In the genomic region with DNA sequence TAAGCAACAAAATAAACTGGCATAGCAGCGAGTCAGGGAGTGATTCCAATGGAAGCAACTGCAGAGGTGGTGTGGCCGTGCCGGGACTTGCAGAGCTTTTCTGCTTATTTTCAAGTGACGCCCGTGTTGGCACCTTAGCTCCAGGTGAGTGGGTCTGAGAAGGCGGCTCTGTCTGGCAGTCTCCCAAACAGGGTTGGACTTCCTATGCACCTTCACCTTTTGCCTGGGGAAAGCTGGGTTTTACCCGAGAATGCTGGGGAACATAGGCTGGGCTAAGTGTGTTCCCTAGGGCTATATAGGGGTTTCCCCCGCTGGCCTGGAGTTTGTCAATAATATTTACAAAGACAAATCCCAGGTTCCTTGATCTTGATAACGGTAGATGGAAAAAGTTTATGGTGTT, we compare ENCODE assay signal across 21 cellular contexts.
DNase-seq lines count a peak whose midpoint lies in the region; ATAC-seq and TF ChIP-seq lines count a peak whose summit lies in the region.
"Had no signal": no experiment of that assay in that cellular context is flagged by ENCODE, and none has a peak within 500 bp of the region (broad histone marks: within the 10 kb centered on the region; RNA-seq: fewer than 3 reads in every experiment).

No MANE protein-coding gene starts in this region.

- no peak for TF ChIP-seq POLR2A in prostate gland (IDR thresholded peaks at IDR 0.05)

- no peak overlapping the region for H3K9ac ChIP-seq in PC-3 (ENCODE audit: low read length)

- H3K4me1 ChIP-seq in PC-3 (ENCODE audit: insufficient read depth, low read length) (no peaks in the 10 kb centered on the region), prostate gland (replicated peaks) (no peaks in the 10 kb centered on the region)
- H3K4me1 ChIP-seq: body of pancreas, HAP-1 had no signal

- H3K9me3 ChIP-seq in PC-3 (ENCODE audit: low read length) (peaks cover 9% of the 10 kb centered on the region; the same call in 1 of the 2 replicates), prostate gland (no peaks in the 10 kb centered on the region)
- H3K9me3 ChIP-seq: body of pancreas, HAP-1 had no signal

- TF ChIP-seq CTCF in PC-3 (conservative IDR thresholded peaks at IDR 0.05; ENCODE audit: low read depth, low read length) (no peak), prostate gland (IDR thresholded peaks at IDR 0.05) (peak in 1 of 4 experiments; percentile 32), natural killer cell (IDR thresholded peaks at IDR 0.05) (no peak), GM10248 (IDR thresholded peaks at IDR 0.05; ENCODE audit: control extremely low read depth, extremely low read depth, low read depth, missing control alignments) (no peak)

- CTCF ChIA-PET in PC-3 (lab: Charles Lee) = interaction anchor here (0.6 kb wide), 1 partner anchor 27 kb away, joined by 3 read pairs; no protein-coding TSS in a partner anchor
- CTCF ChIA-PET in GM10248 (lab: Yijun Ruan, JAX) = interaction anchor here (1.0 kb wide), 1 partner anchor 11 kb away, joined by 3 read pairs; no protein-coding TSS in a partner anchor

- no peaks in the 10 kb centered on the region for H3K27me3 Mint-ChIP-seq in natural killer cell (ENCODE audit: low read depth in 2 of 2)
- H3K27me3 Mint-ChIP-seq: activated CD8-positive, alpha-beta T cell treated with anti-CD3 and anti-CD28 coated beads for 36 hours; activated naive CD8-positive, alpha-beta T cell treated with anti-CD3 and anti-CD28 coated beads for 36 hours; dendritic cell treated with granulocyte-macrophage colony-stimulating factor and Interleukin-4, amounts not matched to agents 40 ng/mL and 50 ng/mL, for 4 days; natural killer cell treated with Interleukin-12 subunit alpha and Interleukin-12 subunit beta and Interleukin-15 and Interleukin-18, amount 100 ng/mL, for 72 hours had no signal

- peak overlapping the region; percentile 69 for H2AFZ ChIP-seq in PC-3 (ENCODE audit: low read length)

- H3K79me2 ChIP-seq in PC-3 (ENCODE audit: low read length) = no peaks in the 10 kb centered on the region

- H3K27me3 ChIP-seq in PC-3 (ENCODE audit: low read length) (no peaks in the 10 kb centered on the region), prostate gland (replicated peaks; ENCODE audit: insufficient read depth) (no peaks in the 10 kb centered on the region)
- H3K27me3 ChIP-seq: body of pancreas had no signal

- DNase-seq in HT-29 (ENCODE audit: low spot score) (peak; percentile 66), PC-3 (peak; percentile 33), prostate gland (ENCODE audit: low spot score) (peak; percentile 92), natural killer cell (no peak), foreskin melanocyte (no peak), GM10248 (ENCODE audit: extremely low spot score) (no peak), HuH-7.5 (ENCODE audit: low spot score) (no peak)
- DNase-seq: activated CD8-positive, alpha-beta T cell treated with anti-CD3 and anti-CD28 coated beads for 36 hours; activated naive CD8-positive, alpha-beta T cell treated with anti-CD3 and anti-CD28 coated beads for 36 hours; activated T-cell treated with anti-CD3 and anti-CD28 coated beads, Interleukin-2, amount 50 U/mL, for 72 hours; EL; NCI-H2171; SIG-M5; stimulated activated CD4-positive, alpha-beta T cell treated with anti-CD3 and anti-CD28 coated beads, Interleukin-4, amount 100 ng/mL, for 24 hours had no signal

- H3K4me3 ChIP-seq in PC-3 (ENCODE audit: low read length) (peak overlapping the region; percentile 26; the same call in 1 of the 2 replicates), prostate gland (no peak overlapping the region)
- H3K4me3 ChIP-seq: body of pancreas, HAP-1, skin epidermis had no signal

- H3K27ac ChIP-seq in PC-3 (ENCODE audit: low read length) (no peak overlapping the region), prostate gland (peak overlapping the region; percentile 35 to 72)
- H3K27ac ChIP-seq: body of pancreas had no signal

- H3K9me3 Mint-ChIP-seq in natural killer cell = no peaks in the 10 kb centered on the region
- H3K9me3 Mint-ChIP-seq: dendritic cell treated with granulocyte-macrophage colony-stimulating factor and Interleukin-4, amounts not matched to agents 40 ng/mL and 50 ng/mL, for 4 days had no signal

- no peak overlapping the region for H3K4me3 Mint-ChIP-seq in natural killer cell
- H3K4me3 Mint-ChIP-seq: activated CD8-positive, alpha-beta T cell treated with anti-CD3 and anti-CD28 coated beads for 36 hours; activated naive CD8-positive, alpha-beta T cell treated with anti-CD3 and anti-CD28 coated beads for 36 hours; activated T-cell treated with anti-CD3 and anti-CD28 coated beads, Interleukin-2, amount 50 U/mL, for 72 hours; dendritic cell treated with granulocyte-macrophage colony-stimulating factor and Interleukin-4, amounts not matched to agents 40 ng/mL and 50 ng/mL, for 4 days; WTC11 had no signal

- no TSS peak for BruUV-seq in PC-3 (replicated peaks; lab: Mats Ljungman, UMichigan)

- peak overlapping the region; percentile 46 for H3K4me2 ChIP-seq in PC-3 (ENCODE audit: low read length)

- H3K4me1 Mint-ChIP-seq in natural killer cell = no peaks in the 10 kb centered on the region
- H3K4me1 Mint-ChIP-seq: WTC11 had no signal

- POLR2A ChIA-PET in PC-3 (lab: Charles Lee; ENCODE audit: unreplicated experiment) = no interaction called here
- POLR2A ChIA-PET in GM10248 (lab: Yijun Ruan, JAX) = no interaction called here

- no peaks in the 10 kb centered on the region for H3K9me2 ChIP-seq in PC-3 (replicated peaks; ENCODE audit: low read length)

- no peak overlapping the region for H3K27ac Mint-ChIP-seq in natural killer cell
- H3K27ac Mint-ChIP-seq: activated CD8-positive, alpha-beta T cell treated with anti-CD3 and anti-CD28 coated beads for 36 hours; activated naive CD8-positive, alpha-beta T cell treated with anti-CD3 and anti-CD28 coated beads for 36 hours; activated T-cell treated with anti-CD3 and anti-CD28 coated beads, Interleukin-2, amount 50 U/mL, for 72 hours; dendritic cell treated with granulocyte-macrophage colony-stimulating factor and Interleukin-4, amounts not matched to agents 40 ng/mL and 50 ng/mL, for 4 days; WTC11 had no signal

- ATAC-seq in PC-3 = no peak
- peak; percentile 95 for ATAC-seq in esophagus mucosa
- no peak for ATAC-seq in natural killer cell
- ATAC-seq: activated CD8-positive, alpha-beta T cell treated with anti-CD3 and anti-CD28 coated beads for 36 hours; activated T-cell treated with anti-CD3 and anti-CD28 coated beads, Interleukin-2, amount 50 U/mL, for 72 hours; body of pancreas; natural killer cell treated with Interleukin-12 subunit alpha and Interleukin-12 subunit beta and Interleukin-15 and Interleukin-18, amount 100 ng/mL, for 72 hours; WTC11 had no signal

- H3K36me3 ChIP-seq in PC-3 (ENCODE audit: low read depth, low read length) = no peaks in the 10 kb centered on the region
- no peaks in the 10 kb centered on the region for H3K36me3 ChIP-seq in prostate gland
- H3K36me3 ChIP-seq: HAP-1 had no signal

- H4K20me1 ChIP-seq in PC-3 (ENCODE audit: low read length) = no peaks in the 10 kb centered on the region

- 35% methylated on average over 9 of the region's 9 CpGs for WGBS in prostate gland

- intact Hi-C loops in PC-3 (cut with micrococcal nuclease) = loop anchor here (10.0 kb wide), 1 partner anchor 778 kb away; no protein-coding TSS in a partner anchor
- intact Hi-C loops in prostate gland (cut with DNase I) = no loop called here
- intact Hi-C loops in natural killer cell (cut with micrococcal nuclease) = no loop called here

- H3F3A ChIP-seq in PC-3 (ENCODE audit: low read length, unreplicated experiment) = no peaks in the 10 kb centered on the region

- H3K36me3 Mint-ChIP-seq in natural killer cell = no peaks in the 10 kb centered on the region
- H3K36me3 Mint-ChIP-seq: activated naive CD8-positive, alpha-beta T cell treated with anti-CD3 and anti-CD28 coated beads for 36 hours; natural killer cell treated with Interleukin-12 subunit alpha and Interleukin-12 subunit beta and Interleukin-15 and Interleukin-18, amount 100 ng/mL, for 72 hours had no signal

Comparison
In these comparisons a context has a peak if more than half of its experiments do, and no peak if none do; other contexts are left out.
1. DNase-seq: peak in HT-29 (single experiment), PC-3 (single experiment) and prostate gland (single experiment); none in natural killer cell (single experiment), foreskin melanocyte (single experiment), GM10248 (single experiment) and HuH-7.5 (single experiment).